In the genomic region with DNA sequence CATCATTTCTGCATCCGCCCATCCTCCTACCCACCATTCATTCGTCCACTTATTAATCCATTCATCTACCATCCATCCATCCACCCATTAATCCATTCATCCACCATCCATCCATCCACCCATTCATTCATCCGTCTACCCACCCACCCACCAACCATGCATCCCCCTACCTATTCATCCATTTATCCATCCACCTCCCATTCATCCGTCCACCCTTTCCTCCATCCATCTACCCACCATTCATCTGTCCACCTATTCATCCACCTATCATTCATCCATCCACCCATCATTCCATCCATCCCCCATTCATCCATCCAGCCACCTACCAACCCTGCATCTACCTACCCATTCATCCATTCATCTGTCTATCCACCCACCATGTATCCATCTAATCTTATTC, we compare ENCODE assay signal across 27 cellular contexts.
"Had no signal": no experiment of that assay in that cellular context is flagged by ENCODE, and none has a peak within 500 bp of the region (broad histone marks: within the 10 kb centered on the region; RNA-seq: fewer than 3 reads in every experiment).

No MANE protein-coding gene starts in this region.

- H3K9me3 Mint-ChIP-seq: activated CD4-positive, alpha-beta memory T cell treated with anti-CD3 and anti-CD28 coated beads, Interleukin-2, amount 10 ng/mL, durations not matched to agents 7 days and 5 days; activated T-helper 1 cell treated with anti-CD3 and anti-CD28 coated beads, Interleukin-12 subunit alpha, Interleukin-12 subunit beta, Interleukin-2, Interleukin-4 antibody, amounts not matched to agents 30 ng/mL and 10 ng/mL and 1 ng/mL, durations not matched to agents 14 hours and 24 hours and 36 hours; central memory CD8-positive, alpha-beta T cell; endodermal cell; nephron; stimulated activated naive CD8-positive, alpha-beta T cell treated with anti-CD3 and anti-CD28 coated beads, Interleukin-15, amount 100 ng/mL, for 72 hours; T-helper 1 cell treated with Interleukin-12 subunit alpha and Interleukin-12 subunit beta and Interleukin-4 antibody, amounts not matched to agents 30 μg/mL and 1 μg/mL, for 36 hours had no signal

- DNase-seq: activated CD4-positive, alpha-beta memory T cell treated with anti-CD3 and anti-CD28 coated beads, Interleukin-2, amount 10 ng/mL, durations not matched to agents 7 days and 5 days; activated CD4-positive, alpha-beta T cell treated with anti-CD3 and anti-CD28 coated beads for 48 hours; activated gamma-delta T cell treated with Interleukin-2 at 50 U/mL for 16 hours; amniotic stem cell; endodermal cell; head of caudate nucleus; hypothalamus; left cardiac atrium; stimulated activated CD4-positive, alpha-beta T cell treated with anti-CD3 and anti-CD28 coated beads, Interleukin-12 subunit alpha, Interleukin-12 subunit beta, amount 100 ng/mL, for 4 hours; stimulated activated CD4-positive, alpha-beta T cell treated with anti-CD3 and anti-CD28 coated beads, Interleukin-4, amount 100 ng/mL, for 4 hours; stimulated activated naive CD8-positive, alpha-beta T cell treated with anti-CD3 and anti-CD28 coated beads, Interleukin-15, amount 100 ng/mL, for 72 hours; testis; trophoblast cell had no signal

- H3K9me3 ChIP-seq: breast epithelium, gastroesophageal sphincter, neutrophil, testis, vagina had no signal

- H2AFZ ChIP-seq: parathyroid adenoma had no signal

- H3K27me3 ChIP-seq: breast epithelium, gastroesophageal sphincter, neutrophil, testis, vagina had no signal

- H3K4me3 Mint-ChIP-seq: activated CD4-positive, alpha-beta memory T cell treated with anti-CD3 and anti-CD28 coated beads, Interleukin-2, amount 10 ng/mL, durations not matched to agents 7 days and 5 days; activated naive CD8-positive, alpha-beta T cell; activated T-helper 1 cell treated with anti-CD3 and anti-CD28 coated beads, Interleukin-12 subunit alpha, Interleukin-12 subunit beta, Interleukin-2, Interleukin-4 antibody, amounts not matched to agents 30 ng/mL and 10 ng/mL and 1 ng/mL, durations not matched to agents 14 hours and 24 hours and 36 hours; central memory CD8-positive, alpha-beta T cell; endodermal cell; nephron; stimulated activated naive CD8-positive, alpha-beta T cell treated with anti-CD3 and anti-CD28 coated beads, Interleukin-15, amount 100 ng/mL, for 72 hours; T-helper 1 cell treated with Interleukin-12 subunit alpha and Interleukin-12 subunit beta and Interleukin-4 antibody, amounts not matched to agents 30 μg/mL and 1 μg/mL, for 36 hours had no signal

- H3K27me3 Mint-ChIP-seq: activated CD4-positive, alpha-beta memory T cell treated with anti-CD3 and anti-CD28 coated beads, Interleukin-2, amount 10 ng/mL, durations not matched to agents 7 days and 5 days; activated naive CD8-positive, alpha-beta T cell; central memory CD8-positive, alpha-beta T cell; stimulated activated naive CD8-positive, alpha-beta T cell treated with anti-CD3 and anti-CD28 coated beads, Interleukin-15, amount 100 ng/mL, for 72 hours had no signal

- H3K27ac Mint-ChIP-seq: activated CD4-positive, alpha-beta memory T cell treated with anti-CD3 and anti-CD28 coated beads, Interleukin-2, amount 10 ng/mL, durations not matched to agents 7 days and 5 days; activated naive CD8-positive, alpha-beta T cell; endodermal cell; nephron; T-helper 1 cell treated with Interleukin-12 subunit alpha and Interleukin-12 subunit beta and Interleukin-4 antibody, amounts not matched to agents 30 μg/mL and 1 μg/mL, for 36 hours had no signal

- ATAC-seq: gastroesophageal sphincter; left cardiac atrium; right cardiac atrium; stimulated activated naive CD8-positive, alpha-beta T cell treated with anti-CD3 and anti-CD28 coated beads, Interleukin-15, amount 100 ng/mL, for 72 hours had no signal

- H3K9ac ChIP-seq: parathyroid adenoma had no signal

- H3K79me2 ChIP-seq: parathyroid adenoma had no signal

- H3K4me1 ChIP-seq: vagina had no signal

- H3K27ac ChIP-seq: breast epithelium, coronary artery, epithelial cell of prostate, neutrophil, parathyroid adenoma, testis, vagina had no signal

- H3K4me3 ChIP-seq: breast epithelium, coronary artery, gastroesophageal sphincter, testis, vagina had no signal

- FAIRE-seq: islet of Langerhans had no signal
